Comparison of ENCODE assay signal across 16 cellular contexts in the genomic region with DNA sequence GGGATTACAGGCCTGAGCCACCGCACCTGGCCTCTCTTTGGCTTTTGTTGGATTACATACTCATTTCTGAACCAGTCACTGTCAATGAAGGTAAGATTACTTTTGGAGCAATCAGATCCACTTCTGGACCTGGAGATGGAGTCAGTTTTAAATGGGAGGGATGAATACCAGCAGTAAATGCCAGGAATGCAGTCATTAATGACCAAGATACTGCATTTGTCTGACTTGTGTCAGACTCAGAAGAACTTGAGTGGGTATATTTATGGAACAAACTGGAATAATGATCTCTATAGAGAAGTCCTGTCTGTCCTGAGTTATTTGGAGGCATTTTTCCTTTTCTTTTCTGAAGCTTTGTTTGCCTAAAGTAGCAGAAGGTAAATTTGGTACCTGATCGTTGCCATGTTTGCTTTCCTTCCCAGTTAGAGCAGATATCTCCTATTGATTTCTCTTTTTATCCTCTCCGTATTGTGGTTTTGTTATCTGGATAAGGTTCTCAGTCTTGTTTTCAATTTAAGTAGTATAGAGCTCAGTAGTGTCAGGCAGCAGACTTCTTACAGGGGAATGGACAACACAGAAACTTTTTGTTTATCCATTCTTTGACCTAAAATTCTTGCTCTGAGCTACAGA. TPM values are rescaled to one million over a fixed set of nuclear protein-coding genes. Genes with fewer than 3 reads are reported as not detected.
DNase-seq lines count a peak whose midpoint lies in the region; ATAC-seq and TF ChIP-seq lines count a peak whose summit lies in the region.
"Had no signal": no experiment of that assay in that cellular context is flagged by ENCODE, and none has a peak within 500 bp of the region (broad histone marks: within the 10 kb centered on the region; RNA-seq: fewer than 3 reads in every experiment).

No MANE protein-coding gene starts in this region.

- POLR2A ChIA-PET in HEK293 (lab: Yijun Ruan, JAX) (interaction anchor here (2.3 kb wide), 1 partner anchor 12 kb away, joined by 13 read pairs; no protein-coding TSS in a partner anchor), WTC11 (lab: Charles Lee) (no interaction called here)
- POLR2A ChIA-PET in activated CD4-positive, alpha-beta T cell treated with anti-CD3 and anti-CD28 coated beads, Interleukin-2, amount 10 ng/mL, durations not matched to agents 7 days and 5 days (lab: Charles Lee): interaction anchor here (0.6 kb wide), 1 partner anchor 1670 kb away, joined by 4 read pairs; no protein-coding TSS in a partner anchor

- H3K27me3 Mint-ChIP-seq in WTC11 (ENCODE audit: low read depth) (no peaks in the 10 kb centered on the region), mesothelial cell of epicardium (ENCODE audit: low read depth) (no peaks in the 10 kb centered on the region)
- no peaks in the 10 kb centered on the region for H3K27me3 Mint-ChIP-seq in activated T-helper 2 cell treated with anti-CD3 and anti-CD28 coated beads, Interferon-gamma antibody, Interleukin-2, Interleukin-4, amounts not matched to agents 10 μg/mL and 5 μg/mL and 100 μg/mL, durations not matched to agents 14 hours and 24 hours and 36 hours (ENCODE audit: low read depth)
- H3K27me3 Mint-ChIP-seq in activated CD4-positive, alpha-beta T cell treated with anti-CD3 and anti-CD28 coated beads, Interleukin-2, amount 10 ng/mL, durations not matched to agents 7 days and 5 days: no peaks in the 10 kb centered on the region
- H3K27me3 Mint-ChIP-seq: stimulated activated naive CD8-positive, alpha-beta T cell treated with anti-CD3 and anti-CD28 coated beads, Interleukin-15, amount 100 ng/mL, for 72 hours had no signal

- H3K4me1 Mint-ChIP-seq in WTC11 (peaks cover 78% of the 10 kb centered on the region), mesothelial cell of epicardium (peaks cover 32% of the 10 kb centered on the region)
- peaks cover 37% of the 10 kb centered on the region for H3K4me1 Mint-ChIP-seq in activated T-helper 2 cell treated with anti-CD3 and anti-CD28 coated beads, Interferon-gamma antibody, Interleukin-2, Interleukin-4, amounts not matched to agents 10 μg/mL and 5 μg/mL and 100 μg/mL, durations not matched to agents 14 hours and 24 hours and 36 hours (ENCODE audit: low read depth)
- peaks cover 17% of the 10 kb centered on the region for H3K4me1 Mint-ChIP-seq in activated CD4-positive, alpha-beta T cell treated with anti-CD3 and anti-CD28 coated beads, Interleukin-2, amount 10 ng/mL, durations not matched to agents 7 days and 5 days

- peaks cover 23% of the 10 kb centered on the region for H3K4me1 ChIP-seq in HEK293 (ENCODE audit: control insufficient read depth, insufficient read depth, low read length)

- no peaks in the 10 kb centered on the region for H3K36me3 ChIP-seq in HEK293 (ENCODE audit: control insufficient read depth in 2 of 2, insufficient read depth in 1 of 2, low read length in 2 of 2)

- peak overlapping the region; percentile 0; the same call in 1 of the 2 replicates for H3K4me3 Mint-ChIP-seq in WTC11
- H3K4me3 Mint-ChIP-seq in mesothelial cell of epicardium: no peak overlapping the region
- H3K4me3 Mint-ChIP-seq in activated T-helper 2 cell treated with anti-CD3 and anti-CD28 coated beads, Interferon-gamma antibody, Interleukin-2, Interleukin-4, amounts not matched to agents 10 μg/mL and 5 μg/mL and 100 μg/mL, durations not matched to agents 14 hours and 24 hours and 36 hours (ENCODE audit: low read depth): no peak overlapping the region
- no peak overlapping the region for H3K4me3 Mint-ChIP-seq in activated CD4-positive, alpha-beta T cell treated with anti-CD3 and anti-CD28 coated beads, Interleukin-2, amount 10 ng/mL, durations not matched to agents 7 days and 5 days
- H3K4me3 Mint-ChIP-seq: stimulated activated naive CD8-positive, alpha-beta T cell treated with anti-CD3 and anti-CD28 coated beads, Interleukin-15, amount 100 ng/mL, for 72 hours had no signal

- H3K9me3 ChIP-seq in HEK293 (ENCODE audit: control insufficient read depth, insufficient read depth, low read depth, low read length): no peaks in the 10 kb centered on the region

- no peak overlapping the region for H3K27ac ChIP-seq in HEK293 (ENCODE audit: extremely low read depth, low read depth, low read length)
- H3K27ac ChIP-seq: skin epidermis had no signal

- DNase-seq in AG08395 (ENCODE audit: low spot score): peak; percentile 14
- DNase-seq in WTC11 (ENCODE audit: low spot score): no peak
- DNase-seq in mesothelial cell of epicardium (ENCODE audit: low spot score in 2 of 2, unreplicated experiment in 2 of 2): no peak
- no peak for DNase-seq in mucosa of gallbladder (ENCODE audit: low spot score)
- no peak for DNase-seq in NCI-H345 treated with DMSO at 0.1 percent for 48 hours (lab: John Stamatoyannopoulos, UW; ENCODE audit: unreplicated experiment)
- no peak for DNase-seq in activated T-helper 2 cell treated with anti-CD3 and anti-CD28 coated beads, Interferon-gamma antibody, Interleukin-2, Interleukin-4, amounts not matched to agents 10 μg/mL and 5 μg/mL and 100 μg/mL, durations not matched to agents 14 hours and 24 hours and 36 hours (ENCODE audit: low spot score)
- no peak for DNase-seq in activated CD4-positive, alpha-beta T cell treated with anti-CD3 and anti-CD28 coated beads, Interleukin-2, amount 10 ng/mL, durations not matched to agents 7 days and 5 days
- DNase-seq: activated CD4-positive, alpha-beta T cell treated with anti-CD3 and anti-CD28 coated beads, Interleukin-2, amount 50 U/mL, for 4 hours; mammary epithelial cell; NCI-H1694; NCI-H774; SHP77; stimulated activated naive CD8-positive, alpha-beta T cell treated with anti-CD3 and anti-CD28 coated beads, Interleukin-15, amount 100 ng/mL, for 72 hours had no signal

- TF ChIP-seq CTCF in HEK293 (tag by site-specific recombination; IDR thresholded peaks at IDR 0.05) (no peak), WTC11 (IDR thresholded peaks at IDR 0.05) (no peak), mesothelial cell of epicardium (IDR thresholded peaks at IDR 0.05; ENCODE audit: unreplicated experiment) (no peak)

- no peak for ATAC-seq in WTC11
- ATAC-seq: HCT116; stimulated activated naive CD8-positive, alpha-beta T cell treated with anti-CD3 and anti-CD28 coated beads, Interleukin-15, amount 100 ng/mL, for 72 hours had no signal

- H3K4me3 ChIP-seq in HEK293 (ENCODE audit: low read depth, low read length): no peak overlapping the region
- H3K4me3 ChIP-seq: skin epidermis had no signal

- no peaks in the 10 kb centered on the region for H3K9me3 Mint-ChIP-seq in WTC11
- H3K9me3 Mint-ChIP-seq in mesothelial cell of epicardium: no peaks in the 10 kb centered on the region
- H3K9me3 Mint-ChIP-seq in activated T-helper 2 cell treated with anti-CD3 and anti-CD28 coated beads, Interferon-gamma antibody, Interleukin-2, Interleukin-4, amounts not matched to agents 10 μg/mL and 5 μg/mL and 100 μg/mL, durations not matched to agents 14 hours and 24 hours and 36 hours: no peaks in the 10 kb centered on the region
- no peaks in the 10 kb centered on the region for H3K9me3 Mint-ChIP-seq in activated CD4-positive, alpha-beta T cell treated with anti-CD3 and anti-CD28 coated beads, Interleukin-2, amount 10 ng/mL, durations not matched to agents 7 days and 5 days
- H3K9me3 Mint-ChIP-seq: stimulated activated naive CD8-positive, alpha-beta T cell treated with anti-CD3 and anti-CD28 coated beads, Interleukin-15, amount 100 ng/mL, for 72 hours had no signal

- H3K36me3 Mint-ChIP-seq in WTC11 (no peaks in the 10 kb centered on the region), mesothelial cell of epicardium (no peaks in the 10 kb centered on the region)
- H3K36me3 Mint-ChIP-seq in activated T-helper 2 cell treated with anti-CD3 and anti-CD28 coated beads, Interferon-gamma antibody, Interleukin-2, Interleukin-4, amounts not matched to agents 10 μg/mL and 5 μg/mL and 100 μg/mL, durations not matched to agents 14 hours and 24 hours and 36 hours (ENCODE audit: low read depth): peaks cover 10% of the 10 kb centered on the region
- H3K36me3 Mint-ChIP-seq in activated CD4-positive, alpha-beta T cell treated with anti-CD3 and anti-CD28 coated beads, Interleukin-2, amount 10 ng/mL, durations not matched to agents 7 days and 5 days (ENCODE audit: low read depth): peaks cover 8% of the 10 kb centered on the region

- CTCF ChIA-PET in HEK293 (lab: Yijun Ruan, JAX): interaction anchor here (0.8 kb wide), 1 partner anchor 30 kb away, joined by 4 read pairs; no protein-coding TSS in a partner anchor
- CTCF ChIA-PET in WTC11 (lab: Charles Lee): interaction anchor here (0.8 to 1.2 kb wide), 2 partner anchors 12 to 198 kb away, joined by 3 read pairs; no protein-coding TSS in a partner anchor
- CTCF ChIA-PET in activated CD4-positive, alpha-beta T cell treated with anti-CD3 and anti-CD28 coated beads, Interleukin-2, amount 10 ng/mL, durations not matched to agents 7 days and 5 days (lab: Charles Lee): interaction anchor here (0.9 kb wide), 1 partner anchor 12 kb away, joined by 4 read pairs; no protein-coding TSS in a partner anchor

- intact Hi-C loops in activated T-helper 2 cell treated with anti-CD3 and anti-CD28 coated beads, Interferon-gamma antibody, Interleukin-2, Interleukin-4, amounts not matched to agents 10 μg/mL and 5 μg/mL and 100 μg/mL, durations not matched to agents 14 hours and 24 hours and 36 hours (cut with micrococcal nuclease): no loop called here

- peak overlapping the region; percentile 67 for H3K27ac Mint-ChIP-seq in WTC11
- peak overlapping the region; percentile 23 for H3K27ac Mint-ChIP-seq in mesothelial cell of epicardium
- no peak overlapping the region for H3K27ac Mint-ChIP-seq in activated T-helper 2 cell treated with anti-CD3 and anti-CD28 coated beads, Interferon-gamma antibody, Interleukin-2, Interleukin-4, amounts not matched to agents 10 μg/mL and 5 μg/mL and 100 μg/mL, durations not matched to agents 14 hours and 24 hours and 36 hours
- H3K27ac Mint-ChIP-seq in activated CD4-positive, alpha-beta T cell treated with anti-CD3 and anti-CD28 coated beads, Interleukin-2, amount 10 ng/mL, durations not matched to agents 7 days and 5 days: no peak overlapping the region

TF ChIP-seq in HEK293, 187 proteins besides CTCF, POLR2A, EP300 and RAD21 (continues in another document):
- no peak for TF ChIP-seq TCF7L2 (IDR thresholded peaks at IDR 0.05; ENCODE audit: borderline replicate concordance, low read depth, low read length)

TF ChIP-seq in WTC11, 78 proteins besides CTCF, POLR2A, EP300 and RAD21 (continues in another document):
- TF ChIP-seq KAT7 (CRISPR knock-in tag; IDR thresholded peaks at IDR 0.05; ENCODE audit: borderline replicate concordance) (no peak), ZBTB21 (CRISPR knock-in tag; IDR thresholded peaks at IDR 0.05; ENCODE audit: borderline replicate concordance) (no peak), ZNF416 (CRISPR knock-in tag; IDR thresholded peaks at IDR 0.05) (no peak)

RNA-seq across cellular contexts. Expression of a gene that starts 10.7 kb away (rescaled TPM):
- total RNA-seq in WTC11 (2021): 38.3 to 40.3 TPM (median 39.9 TPM) in 3 replicates
- total RNA-seq in mesothelial cell of epicardium: 22.6 to 23.8 TPM (median 23.6 TPM) in 3 replicates
- total RNA-seq in mucosa of gallbladder: 35.7 TPM
- total RNA-seq in activated T-helper 2 cell treated with anti-CD3 and anti-CD28 coated beads, Interferon-gamma antibody, Interleukin-2, Interleukin-4, amounts not matched to agents 10 μg/mL and 5 μg/mL and 100 μg/mL, durations not matched to agents 14 hours and 24 hours and 36 hours: 10.7 and 11.3 TPM in 2 replicates
- 10 to 100 TPM; 13.3 to 15.7 TPM for total RNA-seq in activated CD4-positive, alpha-beta T cell treated with anti-CD3 and anti-CD28 coated beads, Interleukin-2, amount 10 ng/mL, durations not matched to agents 7 days and 5 days

Comparison
In these comparisons a context has a peak if more than half of its experiments do, and no peak if none do; other contexts are left out.
1. H3K27ac Mint-ChIP-seq: peak in WTC11 (single experiment) and mesothelial cell of epicardium (single experiment); none in activated T-helper 2 cell treated with anti-CD3 and anti-CD28 coated beads, Interferon-gamma antibody, Interleukin-2, Interleukin-4, amounts not matched to agents 10 μg/mL and 5 μg/mL and 100 μg/mL, durations not matched to agents 14 hours and 24 hours and 36 hours (single experiment) and activated CD4-positive, alpha-beta T cell treated with anti-CD3 and anti-CD28 coated beads, Interleukin-2, amount 10 ng/mL, durations not matched to agents 7 days and 5 days (single experiment).